In genomic region chr9:104912606-104913005, GRCh38 we compare ENCODE assay signal across 3 cellular contexts.
TF ChIP-seq lines count a peak whose summit lies in the region.

No MANE protein-coding gene starts in this region.

TF ChIP-seq in A549, 52 proteins besides CTCF, POLR2A, EP300 and RAD21:
- no peak for TF ChIP-seq HMGXB4 (CRISPR knock-in tag; IDR thresholded peaks at IDR 0.05; ENCODE audit: borderline replicate concordance)
- no peak for TF ChIP-seq CHD2 (IDR thresholded peaks at IDR 0.05; ENCODE audit: low read length, partially characterized antibody)
- TF ChIP-seq BHLHE40 (IDR thresholded peaks at IDR 0.05; ENCODE audit: low read depth, low read length) = no peak
- no peak for TF ChIP-seq E2F6 (IDR thresholded peaks at IDR 0.05; ENCODE audit: borderline replicate concordance, low read depth)
- no peak for TF ChIP-seq HOXA7 (CRISPR knock-in tag; IDR thresholded peaks at IDR 0.05)
- no peak for TF ChIP-seq GATA3 (IDR thresholded peaks at IDR 0.05; ENCODE audit: borderline replicate concordance)

TF ChIP-seq in WTC11, 78 proteins besides CTCF, POLR2A, EP300 and RAD21:
- TF ChIP-seq GABPB1 (CRISPR knock-in tag; IDR thresholded peaks at IDR 0.05) (peak; percentile 54), FOXP1 (CRISPR knock-in tag; IDR thresholded peaks at IDR 0.05; ENCODE audit: borderline replicate concordance) (no peak), ZNF232 (CRISPR knock-in tag; IDR thresholded peaks at IDR 0.05) (no peak), PREB (CRISPR knock-in tag; IDR thresholded peaks at IDR 0.05; ENCODE audit: borderline replicate concordance) (no peak), CBFB (CRISPR knock-in tag; IDR thresholded peaks at IDR 0.05; ENCODE audit: low read depth) (no peak), ZNF138 (CRISPR knock-in tag; conservative IDR thresholded peaks at IDR 0.05) (no peak)

TF ChIP-seq in liver, 16 proteins besides CTCF, POLR2A, EP300 and RAD21:
- TF ChIP-seq HNF4A (conservative IDR thresholded peaks at IDR 0.05) (peak in 1 of 2 donors; percentile 7), EGR1 (IDR thresholded peaks at IDR 0.05; ENCODE audit: low read depth in 2 of 2) (no peak), FOXA2 (IDR thresholded peaks at IDR 0.05) (no peak), SP1 (IDR thresholded peaks at IDR 0.05) (no peak), RXRA (IDR thresholded peaks at IDR 0.05) (no peak), REST (IDR thresholded peaks at IDR 0.05) (no peak), YY1 (IDR thresholded peaks at IDR 0.05) (no peak)
TF ChIP-seq in liver: peak in this region for 1.
